ENCODE assay signal across 15 cellular contexts in the genomic region with DNA sequence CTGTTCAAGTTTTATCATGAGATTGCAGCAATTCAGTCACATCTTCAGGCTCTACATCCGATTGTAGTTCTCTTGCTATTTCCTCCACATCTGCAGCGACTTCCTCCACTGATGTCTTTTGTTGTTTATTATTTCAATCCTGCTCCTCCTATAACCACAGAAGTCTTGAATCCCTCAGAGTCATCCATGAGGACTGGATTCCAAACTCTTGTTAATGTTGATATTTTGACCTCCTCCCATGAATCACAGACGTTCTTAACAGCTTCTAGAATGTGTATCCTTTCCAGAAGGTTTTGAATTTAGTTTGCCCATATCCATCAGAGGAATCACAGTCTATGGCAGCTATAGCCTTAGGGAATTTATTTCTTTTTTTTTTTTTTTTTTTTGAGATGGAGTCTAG. TPM values are rescaled to one million over a fixed set of nuclear protein-coding genes. Genes with fewer than 3 reads are reported as not detected.
A peak's percentile ranks its signal among the peaks of the same experiment; 100 is the strongest.
DNase-seq lines count a peak whose midpoint lies in the region; ATAC-seq and TF ChIP-seq lines count a peak whose summit lies in the region.
"Had no signal": no experiment of that assay in that cellular context is flagged by ENCODE, and none has a peak within 500 bp of the region (broad histone marks: within the 10 kb centered on the region; RNA-seq: fewer than 3 reads in every experiment).

No MANE protein-coding gene starts in this region.

- H3K36me3 Mint-ChIP-seq in CD4-positive, alpha-beta T cell (ENCODE audit: low read depth) = peaks cover 69% of the 10 kb centered on the region
- H3K36me3 Mint-ChIP-seq in GM23338 (ENCODE audit: low read depth) = peaks cover 3% of the 10 kb centered on the region; the same call in 1 of the 3 replicates
- H3K36me3 Mint-ChIP-seq in activated naive CD8-positive, alpha-beta T cell treated with anti-CD3 and anti-CD28 coated beads, Interleukin-2, amount 50 U/mL, for 24 hours (ENCODE audit: low read depth) = peaks cover 20% of the 10 kb centered on the region

- H3K79me2 ChIP-seq in GM23338 (replicated peaks; ENCODE audit: insufficient read depth) = peaks cover 83% of the 10 kb centered on the region

- H3K4me3 ChIP-seq in GM23338 (no peak overlapping the region), mesenchymal stem cell (ENCODE audit: insufficient read depth in 1 of 2, low read depth in 1 of 2, low read length in 2 of 2) (no peak overlapping the region)
- H3K4me3 ChIP-seq: heart left ventricle had no signal

- H2AK5ac ChIP-seq in mesenchymal stem cell (ENCODE audit: low read length, severe bottlenecking) = no peak overlapping the region

- H3K23ac ChIP-seq in mesenchymal stem cell (ENCODE audit: low read length in 2 of 2) = no peak overlapping the region

- H3K4me2 ChIP-seq in GM23338 (no peak overlapping the region), mesenchymal stem cell (ENCODE audit: low read length, poor library complexity, severe bottlenecking) (peak overlapping the region; percentile 16)

- H3K36me3 ChIP-seq in GM23338 (ENCODE audit: insufficient read depth) (no peaks in the 10 kb centered on the region), mesenchymal stem cell (ENCODE audit: control insufficient read depth in 1 of 2, insufficient read depth in 2 of 2, low read depth in 1 of 2, low read length in 2 of 2) (peaks cover 0 to 25% of the 10 kb centered on the region in 2 experiments)

- H3K79me1 ChIP-seq in mesenchymal stem cell (replicated peaks; ENCODE audit: low read length, poor library complexity, severe bottlenecking) = peaks cover 2% of the 10 kb centered on the region

- H4K20me1 ChIP-seq in GM23338 (replicated peaks; ENCODE audit: insufficient read depth) = 0 out of 2 replicates have a peak, but pooled peaks cover 4% of the 10 kb centered on the region

- no peak overlapping the region for H3K27ac ChIP-seq in CD4-positive, alpha-beta T cell (ENCODE audit: low read depth, low read length)
- H3K27ac ChIP-seq in GM23338 (ENCODE audit: low read depth) = no peak overlapping the region
- H3K27ac ChIP-seq in mesenchymal stem cell (ENCODE audit: low read length, poor library complexity, severe bottlenecking) = no peak overlapping the region

- no peak overlapping the region for H2BK5ac ChIP-seq in mesenchymal stem cell (ENCODE audit: low read depth, low read length, poor library complexity, severe bottlenecking)

- 5% methylated on average over 3 of the region's 3 CpGs for WGBS in mesenchymal stem cell

- H3K9me2 ChIP-seq in GM23338 (ENCODE audit: insufficient read depth) = no peaks in the 10 kb centered on the region

- intact Hi-C loops in CD4-positive, alpha-beta T cell (cut with DNase I, micrococcal nuclease) = loop anchor here (10.0 kb wide), 5 partner anchors 437 to 1607 kb away; partner anchors contain the start of genes ADRB2 (in 1 of the 2), CSNK1A1 (in 1 of the 2) and GRPEL2 (in 1 of the 2)

- H3K9me3 ChIP-seq in CD4-positive, alpha-beta T cell (ENCODE audit: control insufficient read depth, low read length) = no peaks in the 10 kb centered on the region
- H3K9me3 ChIP-seq in mesenchymal stem cell (ENCODE audit: control insufficient read depth, low read length) = no peaks in the 10 kb centered on the region
- H3K9me3 ChIP-seq: heart left ventricle had no signal

- no peak overlapping the region for H4K8ac ChIP-seq in mesenchymal stem cell (ENCODE audit: low read length)

- no peak overlapping the region for H3K9ac ChIP-seq in mesenchymal stem cell (ENCODE audit: low read length)

- H2AFZ ChIP-seq in GM23338 (no peak overlapping the region), mesenchymal stem cell (ENCODE audit: low read depth, low read length) (no peak overlapping the region)

- H3K27me3 Mint-ChIP-seq in CD4-positive, alpha-beta T cell = no peaks in the 10 kb centered on the region
- H3K27me3 Mint-ChIP-seq in GM23338 (ENCODE audit: insufficient read depth, low read depth, poor library complexity) = no peaks in the 10 kb centered on the region
- H3K27me3 Mint-ChIP-seq in activated naive CD8-positive, alpha-beta T cell treated with anti-CD3 and anti-CD28 coated beads, Interleukin-2, amount 50 U/mL, for 24 hours = no peaks in the 10 kb centered on the region

- POLR2A ChIA-PET in CD4-positive, alpha-beta T cell (lab: Charles Lee) = no interaction called here

- DNase-seq in CD4-positive, alpha-beta T cell = no peak
- DNase-seq in GM23338 (ENCODE audit: low spot score) = no peak
- DNase-seq in activated naive CD8-positive, alpha-beta T cell treated with anti-CD3 and anti-CD28 coated beads, Interleukin-2, amount 50 U/mL, for 24 hours = no peak
- DNase-seq in mesenchymal stem cell = peak; percentile 92
- DNase-seq in NOMO-1 treated with DMSO at 0.1 percent for 48 hours (lab: John Stamatoyannopoulos, UW; ENCODE audit: unreplicated experiment) = no peak
- DNase-seq in NCI-H146 (lab: John Stamatoyannopoulos, UW) = no peak
- DNase-seq: aorta, heart left ventricle, NCI-H1694, NCI-H526 treated with DMSO at 0.1 percent for 48 hours, small intestine, T1000 had no signal

- H4K91ac ChIP-seq in mesenchymal stem cell (ENCODE audit: low read length) = no peak overlapping the region

- H3K4me1 ChIP-seq in GM23338 (ENCODE audit: insufficient read depth) (peaks cover 28% of the 10 kb centered on the region; the same call in 1 of the 2 replicates), mesenchymal stem cell (ENCODE audit: control insufficient read depth, insufficient read depth, low read depth, low read length) (no peaks in the 10 kb centered on the region)

- no peak overlapping the region for H3K18ac ChIP-seq in mesenchymal stem cell (ENCODE audit: low read depth in 1 of 2, low read length in 2 of 2)

- H3K27ac Mint-ChIP-seq in CD4-positive, alpha-beta T cell = peak overlapping the region; percentile 96
- peak overlapping the region; percentile 6; the same call in 1 of the 2 replicates for H3K27ac Mint-ChIP-seq in GM23338
- H3K27ac Mint-ChIP-seq in activated naive CD8-positive, alpha-beta T cell treated with anti-CD3 and anti-CD28 coated beads, Interleukin-2, amount 50 U/mL, for 24 hours = peak overlapping the region; percentile 37

- no peaks in the 10 kb centered on the region for H3K9me3 Mint-ChIP-seq in CD4-positive, alpha-beta T cell
- H3K9me3 Mint-ChIP-seq in GM23338 = no peaks in the 10 kb centered on the region
- no peaks in the 10 kb centered on the region for H3K9me3 Mint-ChIP-seq in activated naive CD8-positive, alpha-beta T cell treated with anti-CD3 and anti-CD28 coated beads, Interleukin-2, amount 50 U/mL, for 24 hours

- H3K27me3 ChIP-seq in CD4-positive, alpha-beta T cell (ENCODE audit: control insufficient read depth, insufficient read depth, low read length) = no peaks in the 10 kb centered on the region
- no peaks in the 10 kb centered on the region for H3K27me3 ChIP-seq in GM23338 (ENCODE audit: insufficient read depth)
- H3K27me3 ChIP-seq in mesenchymal stem cell (ENCODE audit: control insufficient read depth in 1 of 2, insufficient read depth in 1 of 2, low read length in 2 of 2) = no peaks in the 10 kb centered on the region
- H3K27me3 ChIP-seq: heart left ventricle had no signal

- ATAC-seq in CD4-positive, alpha-beta T cell (ENCODE audit: poor library complexity) = no peak
- ATAC-seq in GM23338 (no peak), GM19351 (IDR thresholded peaks at IDR 0.05; ENCODE audit: unreplicated experiment) (no peak)
- ATAC-seq in activated naive CD8-positive, alpha-beta T cell treated with anti-CD3 and anti-CD28 coated beads, Interleukin-2, amount 50 U/mL, for 24 hours = no peak
- ATAC-seq: heart left ventricle had no signal

- H2BK15ac ChIP-seq in mesenchymal stem cell (ENCODE audit: low read depth, poor library complexity, severe bottlenecking) = no peak overlapping the region

- no peak for TF ChIP-seq CTCF in CD4-positive, alpha-beta T cell (IDR thresholded peaks at IDR 0.05)
- TF ChIP-seq CTCF in GM23338 (conservative IDR thresholded peaks at IDR 0.05; ENCODE audit: low read depth in 2 of 2) = no peak

- no peak overlapping the region for H3K14ac ChIP-seq in mesenchymal stem cell (ENCODE audit: low read length in 2 of 2)

- H3K4me3 Mint-ChIP-seq in CD4-positive, alpha-beta T cell = peak overlapping the region; percentile 75
- no peak overlapping the region for H3K4me3 Mint-ChIP-seq in GM23338
- H3K4me3 Mint-ChIP-seq in activated naive CD8-positive, alpha-beta T cell treated with anti-CD3 and anti-CD28 coated beads, Interleukin-2, amount 50 U/mL, for 24 hours = no peak overlapping the region

- H2BK12ac ChIP-seq in mesenchymal stem cell (ENCODE audit: low read length in 2 of 2) = no peak overlapping the region

- H3F3A ChIP-seq in GM23338 (replicated peaks; ENCODE audit: low read depth) = no peaks in the 10 kb centered on the region

- H3K4ac ChIP-seq in mesenchymal stem cell (ENCODE audit: low read depth in 1 of 2, low read length in 2 of 2) = no peak overlapping the region

- peaks cover 84% of the 10 kb centered on the region for H3K4me1 Mint-ChIP-seq in CD4-positive, alpha-beta T cell (ENCODE audit: low read depth)
- H3K4me1 Mint-ChIP-seq in GM23338 = peaks cover 30% of the 10 kb centered on the region
- H3K4me1 Mint-ChIP-seq in activated naive CD8-positive, alpha-beta T cell treated with anti-CD3 and anti-CD28 coated beads, Interleukin-2, amount 50 U/mL, for 24 hours = peaks cover 82% of the 10 kb centered on the region

- H2BK120ac ChIP-seq in mesenchymal stem cell (ENCODE audit: low read depth, low read length) = no peak overlapping the region

- CTCF ChIA-PET in CD4-positive, alpha-beta T cell (lab: Charles Lee) = no interaction called here

TF ChIP-seq in GM23338, 12 proteins besides CTCF, POLR2A, EP300 and RAD21 (continues in another document):
- TF ChIP-seq POLR2AphosphoS5 (IDR thresholded peaks at IDR 0.05; ENCODE audit: low read depth) = no peak

RNA-seq across cellular contexts. Expression of gene FBXO38, which starts 3.6 kb away (rescaled TPM):
- total RNA-seq in CD4-positive, alpha-beta T cell = 10 to 100 TPM; 45.7 to 47.3 TPM
- total RNA-seq in GM23338 (2014; rRNA removed; shearing (Covaris generic)) = 45.6 and 63.9 TPM in 2 replicates
- polyA plus RNA-seq in GM23338 (2016; fragmentation: Nextera tagmentation; extraction: Ambion mirVana) = 12.0 and 13.3 TPM in 2 replicates
- 27.8 TPM for polyA plus RNA-seq in mesenchymal stem cell (2013, experiment 1 of 2)
- 28.9 TPM for polyA plus RNA-seq in mesenchymal stem cell (2013, experiment 2 of 2)

RNA-seq across cellular contexts. Expression of gene SPINK9, which starts 52.0 kb away (rescaled TPM):
- not detected for total RNA-seq in CD4-positive, alpha-beta T cell
- not detected in 2 replicates for total RNA-seq in GM23338 (2014; rRNA removed; shearing (Covaris generic))
- polyA plus RNA-seq in GM23338 (2016; fragmentation: Nextera tagmentation; extraction: Ambion mirVana) = not detected in 2 replicates
- polyA plus RNA-seq in mesenchymal stem cell (2013, experiment 1 of 2) = not detected
- polyA plus RNA-seq in mesenchymal stem cell (2013, experiment 2 of 2) = not detected
- total RNA-seq: temporal lobe had no signal
- polyA plus RNA-seq: aorta, heart left ventricle, neural cell, small intestine had no signal

Comparison
In these comparisons a context has a peak if more than half of its experiments do, and no peak if none do; other contexts are left out.
1. H3K27ac Mint-ChIP-seq: peak in every context shown above with its lines; median percentile 96 in CD4-positive, alpha-beta T cell; 37 in activated naive CD8-positive, alpha-beta T cell treated with anti-CD3 and anti-CD28 coated beads, Interleukin-2, amount 50 U/mL, for 24 hours; 6 in GM23338.